ENCODE assay signal across 18 cellular contexts in the genomic region with DNA sequence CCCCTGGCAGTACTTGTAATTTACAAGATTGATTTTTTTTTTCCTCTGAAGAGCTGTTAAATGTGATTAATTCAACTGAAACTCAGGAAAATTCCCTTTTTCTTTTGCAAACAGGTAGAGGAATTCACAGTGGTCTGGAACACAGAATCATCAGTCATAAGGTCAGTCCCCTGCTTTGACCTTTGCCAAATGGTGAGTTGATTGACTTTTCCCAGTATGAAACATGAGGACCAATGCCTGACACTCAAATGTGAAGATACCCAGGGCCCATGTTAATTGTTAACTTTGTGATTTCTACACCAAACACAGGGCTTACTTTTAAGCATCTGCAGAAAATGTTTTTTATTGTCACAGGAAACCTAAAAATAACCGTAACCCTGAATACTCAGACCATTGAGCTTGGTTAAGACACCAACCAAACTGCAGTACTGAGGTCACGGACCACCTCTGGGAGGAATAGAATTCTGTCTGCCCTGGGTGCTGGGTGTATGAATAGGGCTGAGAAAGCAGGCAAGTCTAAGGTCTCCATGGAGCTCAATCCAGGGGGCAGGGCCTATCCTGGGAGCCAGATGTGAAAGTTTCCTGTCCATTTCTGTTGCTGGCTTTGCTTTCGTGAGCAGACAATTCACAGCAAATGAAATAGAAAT.
DNase-seq lines count a peak whose midpoint lies in the region; ATAC-seq, FAIRE-seq and TF ChIP-seq lines count a peak whose summit lies in the region.
"Had no signal": no experiment of that assay in that cellular context is flagged by ENCODE, and none has a peak within 500 bp of the region (broad histone marks: within the 10 kb centered on the region; RNA-seq: fewer than 3 reads in every experiment).

No MANE protein-coding gene starts in this region.

- H3K27ac ChIP-seq in DOHH2 (ENCODE audit: low read depth, low read length) (peak overlapping the region; percentile 52), GM12878 (ENCODE audit: control insufficient read depth, insufficient read depth) (no peak overlapping the region), WERI-Rb-1 (no peak overlapping the region)
- H3K27ac ChIP-seq: suprapubic skin had no signal

- ATAC-seq in GM19351 (IDR thresholded peaks at IDR 0.05; ENCODE audit: unreplicated experiment): peak; percentile 47
- peak; percentile 44 for ATAC-seq in HG03108 (IDR thresholded peaks at IDR 0.05; ENCODE audit: unreplicated experiment)
- peak; percentile 67 for ATAC-seq in GM12878
- no peak for ATAC-seq in HG03095 (IDR thresholded peaks at IDR 0.05; ENCODE audit: unreplicated experiment)
- ATAC-seq: T-helper 17 cell had no signal

- peak overlapping the region; percentile 15 for H3K4me3 ChIP-seq in DOHH2 (ENCODE audit: low read length)
- no peak overlapping the region for H3K4me3 ChIP-seq in GM12878
- H3K4me3 ChIP-seq in WERI-Rb-1 (ENCODE audit: low read depth, low read length): no peak overlapping the region
- H3K4me3 ChIP-seq: suprapubic skin had no signal

- H3K79me2 ChIP-seq in DOHH2 (ENCODE audit: control insufficient read depth, low read length): no peaks in the 10 kb centered on the region
- no peaks in the 10 kb centered on the region for H3K79me2 ChIP-seq in GM12878 (ENCODE audit: control insufficient read depth, insufficient read depth, low read length)

- TF ChIP-seq EP300 in GM12878 (IDR thresholded peaks at IDR 0.05; ENCODE audit: borderline replicate concordance in 1 of 2, control insufficient read depth in 1 of 2, low read depth in 2 of 2, low read length in 2 of 2): no peak

- TF ChIP-seq CTCF in DOHH2 (IDR thresholded peaks at IDR 0.05; ENCODE audit: low read depth, low read length, poor library complexity, severe bottlenecking) (no peak), GM12878 (IDR thresholded peaks at IDR 0.05 in 2 of 3, conservative IDR thresholded peaks at IDR 0.05 in 1 of 3; ENCODE audit: control insufficient read depth in 2 of 3, extremely low read depth in 1 of 3, insufficient read depth in 1 of 3, low read depth in 3 of 3, low read length in 3 of 3) (no peak), WERI-Rb-1 (IDR thresholded peaks at IDR 0.05; ENCODE audit: low read depth, low read length) (no peak)

- no peak for TF ChIP-seq RAD21 in GM12878 (IDR thresholded peaks at IDR 0.05; ENCODE audit: insufficient read depth, low read depth, low read length)

- H3K9me3 ChIP-seq in DOHH2 (ENCODE audit: control insufficient read depth, insufficient read depth, low read length): no peaks in the 10 kb centered on the region
- H3K9me3 ChIP-seq in GM12878 (replicated peaks; ENCODE audit: control insufficient read depth, insufficient read depth, low read length): no peaks in the 10 kb centered on the region
- no peaks in the 10 kb centered on the region for H3K9me3 ChIP-seq in WERI-Rb-1 (ENCODE audit: severe bottlenecking)
- H3K9me3 ChIP-seq: suprapubic skin had no signal

- no peak overlapping the region for H2AFZ ChIP-seq in GM12878 (ENCODE audit: control insufficient read depth, low read depth, low read length)

- intact Hi-C loops in GM12878 (cut with micrococcal nuclease; ENCODE audit: unreplicated experiment): loop anchor here (5.0 kb wide), 1 partner anchor 120 kb away; no protein-coding TSS in a partner anchor

- H3K36me3 ChIP-seq in DOHH2 (ENCODE audit: control insufficient read depth, low read length) (no peaks in the 10 kb centered on the region), GM12878 (ENCODE audit: control insufficient read depth in 2 of 2, insufficient read depth in 2 of 2, low read length in 1 of 2) (no peaks in the 10 kb centered on the region), WERI-Rb-1 (no peaks in the 10 kb centered on the region)
- H3K36me3 ChIP-seq: suprapubic skin had no signal

- H3K9me2 ChIP-seq in DOHH2 (replicated peaks; ENCODE audit: control insufficient read depth, low read length): no peaks in the 10 kb centered on the region

- 67% methylated on average over 3 of the region's 3 CpGs for WGBS in GM12878 (ENCODE audit: insufficient coverage, insufficient replicate concordance, low lambda C conversion rate, missing lambda C conversion rate)

- CTCF ChIA-PET in GM12878 (lab: Yijun Ruan, JAX) (no interaction called here), HEK293T (lab: Yijun Ruan, JAX) (no interaction called here)

- no peaks in the 10 kb centered on the region for H3K27me3 ChIP-seq in DOHH2 (ENCODE audit: control insufficient read depth, low read length)
- no peaks in the 10 kb centered on the region for H3K27me3 ChIP-seq in GM12878 (replicated peaks in 1 of 2; ENCODE audit: control insufficient read depth in 2 of 2, insufficient read depth in 2 of 2, low read length in 1 of 2)
- no peaks in the 10 kb centered on the region for H3K27me3 ChIP-seq in WERI-Rb-1 (ENCODE audit: insufficient read depth, low read depth, severe bottlenecking)
- H3K27me3 ChIP-seq: suprapubic skin had no signal

- no peak overlapping the region for H3K9ac ChIP-seq in GM12878 (ENCODE audit: control insufficient read depth, insufficient read depth, low read length)

- H3K4me2 ChIP-seq in DOHH2 (ENCODE audit: low read length) (peak overlapping the region; percentile 40), GM12878 (ENCODE audit: control insufficient read depth, insufficient read depth) (no peak overlapping the region)

- H4K20me1 ChIP-seq in DOHH2 (ENCODE audit: control insufficient read depth, insufficient read depth, low read depth, low read length): no peaks in the 10 kb centered on the region
- H4K20me1 ChIP-seq in GM12878 (ENCODE audit: control insufficient read depth, insufficient read depth): no peaks in the 10 kb centered on the region

- no TSS peak for BruUV-seq in GM12878 (replicated peaks; lab: Mats Ljungman, UMichigan)

- FAIRE-seq in GM12878 (lab: Jason Lieb, UNC): no peak
- FAIRE-seq: H54 had no signal

- in situ Hi-C loops in GM12878 (cut with MboI) (no loop called here), G401 (cut with HindIII; ENCODE audit: low sequenced_read_pairs) (no loop called here)

- RAD21 ChIA-PET in GM12878 (lab: Charles Lee; ENCODE audit: unreplicated experiment): no interaction called here

- DNase-seq in GM12878 (ENCODE audit: low read depth, low spot score): no peak
- no peak for DNase-seq in WERI-Rb-1
- no peak for DNase-seq in HEK293T (ENCODE audit: extremely low spot score)
- no peak for DNase-seq in G401 (ENCODE audit: low spot score)
- DNase-seq: activated B cell treated with CpG ODN at 0.5 μM for 24 hours; activated CD8-positive, alpha-beta memory T cell treated with anti-CD3 and anti-CD28 coated beads for 24 hours; cerebellar nuclear complex; GF-D8; NCI-H146; NCI-H345; stimulated activated CD4-positive, alpha-beta T cell treated with anti-CD3 and anti-CD28 coated beads, Interleukin-2, amount 100 ng/mL, for 48 hours; T-helper 17 cell had no signal

- SMC1A ChIA-PET in GM12878 (lab: Charles Lee; ENCODE audit: uncharacterized antibody, unreplicated experiment): no interaction called here

- H3K4me1 ChIP-seq in DOHH2 (ENCODE audit: control insufficient read depth, low read length): peaks cover 47% of the 10 kb centered on the region
- no peaks in the 10 kb centered on the region for H3K4me1 ChIP-seq in GM12878 (ENCODE audit: control insufficient read depth, insufficient read depth, low read length)

- POLR2A ChIA-PET in GM12878 (lab: Charles Lee) (no interaction called here), HEK293T (lab: Yijun Ruan, JAX) (no interaction called here)

- H3F3A ChIP-seq in DOHH2 (ENCODE audit: control insufficient read depth, insufficient read depth): peaks cover 5% of the 10 kb centered on the region; the same call in 1 of the 2 replicates

- no peak for TF ChIP-seq POLR2A in GM12878 (IDR thresholded peaks at IDR 0.05; ENCODE audit: low read depth, low read length)

TF ChIP-seq in GM12878, 131 proteins besides CTCF, POLR2A, EP300 and RAD21 (continues in another document):
- TF ChIP-seq, protein P1, sequence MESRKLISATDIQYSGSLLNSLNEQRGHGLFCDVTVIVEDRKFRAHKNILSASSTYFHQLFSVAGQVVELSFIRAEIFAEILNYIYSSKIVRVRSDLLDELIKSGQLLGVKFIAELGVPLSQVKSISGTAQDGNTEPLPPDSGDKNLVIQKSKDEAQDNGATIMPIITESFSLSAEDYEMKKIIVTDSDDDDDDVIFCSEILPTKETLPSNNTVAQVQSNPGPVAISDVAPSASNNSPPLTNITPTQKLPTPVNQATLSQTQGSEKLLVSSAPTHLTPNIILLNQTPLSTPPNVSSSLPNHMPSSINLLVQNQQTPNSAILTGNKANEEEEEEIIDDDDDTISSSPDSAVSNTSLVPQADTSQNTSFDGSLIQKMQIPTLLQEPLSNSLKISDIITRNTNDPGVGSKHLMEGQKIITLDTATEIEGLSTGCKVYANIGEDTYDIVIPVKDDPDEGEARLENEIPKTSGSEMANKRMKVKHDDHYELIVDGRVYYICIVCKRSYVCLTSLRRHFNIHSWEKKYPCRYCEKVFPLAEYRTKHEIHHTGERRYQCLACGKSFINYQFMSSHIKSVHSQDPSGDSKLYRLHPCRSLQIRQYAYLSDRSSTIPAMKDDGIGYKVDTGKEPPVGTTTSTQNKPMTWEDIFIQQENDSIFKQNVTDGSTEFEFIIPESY (IDR thresholded peaks at IDR 0.05): no peak
- TF ChIP-seq MEF2B (IDR thresholded peaks at IDR 0.05; ENCODE audit: partially characterized antibody, poor library complexity, severe bottlenecking): peak; percentile 13

TF ChIP-seq in HEK293T, 16 proteins besides CTCF, POLR2A, EP300 and RAD21:
- TF ChIP-seq HDGF (IDR thresholded peaks at IDR 0.05; ENCODE audit: borderline replicate concordance) (no peak), SP1 (IDR thresholded peaks at IDR 0.05) (no peak), CTBP1 (IDR thresholded peaks at IDR 0.05; ENCODE audit: borderline replicate concordance) (no peak), PKNOX1 (IDR thresholded peaks at IDR 0.05) (no peak), SUZ12 (IDR thresholded peaks at IDR 0.05) (no peak), TARDBP (IDR thresholded peaks at IDR 0.05) (no peak), FOXA1 (IDR thresholded peaks at IDR 0.05) (no peak)
